ENCODE assay signal across 1 cellular context in genomic region chr9:131289301-131290038, GRCh38.
TF ChIP-seq lines count a peak whose summit lies in the region.

TSS of gene PLPP7 (plus strand) at chr9:131289723. CDS start at chr9:131289998, 275 bp downstream.

TF ChIP-seq in K562, 482 proteins besides CTCF, POLR2A, EP300 and RAD21 (continued from another document and continues in another):
- TF ChIP-seq PHF20 (IDR thresholded peaks at IDR 0.05; ENCODE audit: partially characterized antibody) (peak; percentile 28), ZNF511 (CRISPR knock-in tag; IDR thresholded peaks at IDR 0.05) (no peak), MBD1 (CRISPR knock-in tag; IDR thresholded peaks at IDR 0.05) (no peak), ATF4 (CRISPR knock-in tag; IDR thresholded peaks at IDR 0.05) (no peak), NR4A1 (CRISPR knock-in tag; IDR thresholded peaks at IDR 0.05) (no peak), NR4A1 (tag; IDR thresholded peaks at IDR 0.05) (no peak), GTF2B (IDR thresholded peaks at IDR 0.05; ENCODE audit: extremely low read depth, insufficient read length) (no peak), NFYB (IDR thresholded peaks at IDR 0.05; ENCODE audit: extremely low read depth, insufficient read length) (peak; percentile 42), RBFOX2 (IDR thresholded peaks at IDR 0.05; ENCODE audit: low read depth, low read length) (peak; percentile 59), TAF7 (tag; IDR thresholded peaks at IDR 0.05) (no peak), NCOA1 (IDR thresholded peaks at IDR 0.05; ENCODE audit: low read depth) (no peak), ZNF174 (CRISPR knock-in tag; IDR thresholded peaks at IDR 0.05) (no peak), USF1 (CRISPR knock-in tag; IDR thresholded peaks at IDR 0.05) (no peak), YY1 (IDR thresholded peaks at IDR 0.05; ENCODE audit: borderline replicate concordance in 1 of 3, control insufficient read depth in 1 of 3, extremely low read depth in 1 of 3, insufficient read depth in 3 of 3, insufficient read length in 1 of 3, insufficient replicate concordance in 2 of 3, low read depth in 1 of 3, low read length in 2 of 3) (peak in 2 of 3 experiments; percentile 46 to 75), ZNF830 (CRISPR knock-in tag; IDR thresholded peaks at IDR 0.05) (no peak), ATF3 (IDR thresholded peaks at IDR 0.05) (peak; percentile 60), ATF3 (CRISPR knock-in tag; conservative IDR thresholded peaks at IDR 0.05) (no peak), ZZZ3 (IDR thresholded peaks at IDR 0.05) (no peak), SMARCA5 (IDR thresholded peaks at IDR 0.05) (no peak), ARID3B (CRISPR knock-in tag; IDR thresholded peaks at IDR 0.05; ENCODE audit: borderline replicate concordance) (no peak), POLR2G (IDR thresholded peaks at IDR 0.05; ENCODE audit: low read depth, low read length) (peak; percentile 59; the same call in 1 of the 2 replicates), U2AF1 (optimal IDR thresholded peaks at IDR 0.05; ENCODE audit: low read depth, low read length) (no peak), ATF1 (CRISPR knock-in tag; IDR thresholded peaks at IDR 0.05) (no peak), ATF1 (tag; IDR thresholded peaks at IDR 0.05) (peak; percentile 37; the same call in 1 of the 2 replicates), MYC (IDR thresholded peaks at IDR 0.05; ENCODE audit: low read depth, low read length) (no peak), MYC (CRISPR knock-in tag; IDR thresholded peaks at IDR 0.05; ENCODE audit: borderline replicate concordance, low read depth) (no peak), MLLT1 (IDR thresholded peaks at IDR 0.05) (0 out of 4 replicates have a peak, but pooled peaks of 1 of the 2 experiments have one; percentile 15), CBX8 (IDR thresholded peaks at IDR 0.05; ENCODE audit: borderline replicate concordance, extremely low read depth, low read depth, low read length, poor library complexity, severe bottlenecking) (no peak), MLX (CRISPR knock-in tag; conservative IDR thresholded peaks at IDR 0.05) (no peak), PHF8 (IDR thresholded peaks at IDR 0.05; ENCODE audit: borderline replicate concordance, low read length) (peak; percentile 45; the same call in 1 of the 2 replicates), PCBP2 (IDR thresholded peaks at IDR 0.05; ENCODE audit: low read depth, low read length, poor library complexity, severe bottlenecking) (no peak), TAF9B (IDR thresholded peaks at IDR 0.05; ENCODE audit: partially characterized antibody) (no peak), ZNF318 (IDR thresholded peaks at IDR 0.05; ENCODE audit: borderline replicate concordance in 1 of 2, low read depth in 1 of 2) (no peak), ZNF449 (CRISPR knock-in tag; IDR thresholded peaks at IDR 0.05) (no peak), TRIM25 (IDR thresholded peaks at IDR 0.05; ENCODE audit: borderline replicate concordance) (no peak), ZFX (CRISPR knock-in tag; IDR thresholded peaks at IDR 0.05) (peak; percentile 79), NFIX (CRISPR knock-in tag; IDR thresholded peaks at IDR 0.05; ENCODE audit: low read depth) (no peak)
